ENCODE assay signal across 9 cellular contexts in genomic region chr6:33983109-33983475, GRCh38.
DNase-seq lines count a peak whose midpoint lies in the region; ATAC-seq and TF ChIP-seq lines count a peak whose summit lies in the region.
"Had no signal": no experiment of that assay in that cellular context is flagged by ENCODE, and none has a peak within 500 bp of the region (broad histone marks: within the 10 kb centered on the region; RNA-seq: fewer than 3 reads in every experiment).

No MANE protein-coding gene starts in this region.

- H3K4me1 ChIP-seq in psoas muscle, result no peaks in the 10 kb centered on the region

- DNase-seq in G401 (ENCODE audit: low spot score) (peak; percentile 90), NCI-H510A (lab: John Stamatoyannopoulos, UW) (peak; percentile 52), psoas muscle (no peak), GM20000 (ENCODE audit: low spot score) (no peak), activated gamma-delta T cell (lab: John Stamatoyannopoulos, UW) (no peak), NCI-H2081 treated with DMSO at 0.1 percent for 48 hours (lab: John Stamatoyannopoulos, UW) (no peak)
- DNase-seq: naive B cell had no signal

- intact Hi-C loops in psoas muscle (cut with DNase I), result no loop called here

- H3K27ac ChIP-seq in psoas muscle, result no peak overlapping the region

- WGBS in psoas muscle, 3 donors, result 25 to 39% (median 26%) methylated on average over 10 of the region's 10 CpGs

- in situ Hi-C loops in G401 (cut with HindIII; ENCODE audit: low sequenced_read_pairs), result no loop called here

- peaks cover 0 to 5% (median 3%) of the 10 kb centered on the region in 3 donors for H3K27me3 ChIP-seq in psoas muscle (ENCODE audit: insufficient read depth in 3 of 3, low read length in 2 of 3)

- peak; percentile 84 for ATAC-seq in esophagus mucosa
- ATAC-seq in psoas muscle, result peak; percentile 52 to 69 (median 62)
- no peak for ATAC-seq in HG03442 (IDR thresholded peaks at IDR 0.05; ENCODE audit: unreplicated experiment)

- H3K9me3 ChIP-seq in psoas muscle, result no peaks in the 10 kb centered on the region

- H3K4me3 ChIP-seq in psoas muscle, result no peak overlapping the region

- no peaks in the 10 kb centered on the region for H3K36me3 ChIP-seq in psoas muscle (ENCODE audit: insufficient read depth in 1 of 2, low read depth in 1 of 2)

- TF ChIP-seq CTCF in psoas muscle (IDR thresholded peaks at IDR 0.05) (no peak), GM20000 (IDR thresholded peaks at IDR 0.05; ENCODE audit: extremely low read depth, missing control alignments) (no peak)

Comparison
In these comparisons a context has a peak if more than half of its experiments do, and no peak if none do; other contexts are left out.
1. DNase-seq: peak in G401 (single experiment) and NCI-H510A (single experiment); none in psoas muscle (0 of 2), GM20000 (single experiment), activated gamma-delta T cell (single experiment) and NCI-H2081 treated with DMSO at 0.1 percent for 48 hours (single experiment).